In the genomic region with DNA sequence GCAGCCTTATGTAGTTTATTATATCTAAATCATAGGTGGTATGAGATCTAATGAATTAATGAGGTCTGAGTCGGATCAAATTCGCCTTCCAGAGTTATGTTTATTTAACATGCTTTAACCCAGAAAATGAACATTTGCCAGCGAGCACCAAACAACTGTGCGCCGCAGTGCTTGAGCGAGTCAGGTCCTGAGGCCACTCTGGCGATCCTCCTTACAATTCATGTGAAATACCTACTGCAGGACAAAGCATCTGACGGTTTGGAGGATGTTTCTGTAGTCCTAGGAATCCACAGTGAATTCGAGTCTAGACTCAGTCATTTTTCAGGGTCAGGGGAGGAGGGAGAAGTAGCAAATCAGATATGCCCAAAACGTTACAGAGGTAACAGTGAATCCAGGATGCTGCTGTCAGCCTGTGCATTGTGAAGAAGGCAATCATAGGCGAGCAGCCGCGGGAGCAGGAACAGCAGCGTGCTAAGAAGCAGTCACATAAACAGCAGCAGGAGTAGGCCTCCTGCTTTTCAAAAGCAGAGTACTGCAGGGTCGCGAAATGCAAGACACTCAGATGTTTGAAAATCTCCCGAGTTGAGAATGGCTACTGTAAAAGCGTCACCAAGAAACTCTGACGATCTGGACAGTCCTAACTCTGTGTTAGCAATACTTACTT, we compare ENCODE assay signal across 1 cellular context.
TF ChIP-seq lines count a peak whose summit lies in the region.

No MANE protein-coding gene starts in this region.

TF ChIP-seq in HepG2, 621 proteins besides CTCF, POLR2A, EP300 and RAD21:
- no peak for TF ChIP-seq XRCC5 (optimal IDR thresholded peaks at IDR 0.05; ENCODE audit: low read length)
- TF ChIP-seq ZSCAN25 (CRISPR knock-in tag; IDR thresholded peaks at IDR 0.05): no peak
- no peak for TF ChIP-seq ZNF841 (CRISPR knock-in tag; IDR thresholded peaks at IDR 0.05; ENCODE audit: borderline replicate concordance)
- TF ChIP-seq, protein P1, sequence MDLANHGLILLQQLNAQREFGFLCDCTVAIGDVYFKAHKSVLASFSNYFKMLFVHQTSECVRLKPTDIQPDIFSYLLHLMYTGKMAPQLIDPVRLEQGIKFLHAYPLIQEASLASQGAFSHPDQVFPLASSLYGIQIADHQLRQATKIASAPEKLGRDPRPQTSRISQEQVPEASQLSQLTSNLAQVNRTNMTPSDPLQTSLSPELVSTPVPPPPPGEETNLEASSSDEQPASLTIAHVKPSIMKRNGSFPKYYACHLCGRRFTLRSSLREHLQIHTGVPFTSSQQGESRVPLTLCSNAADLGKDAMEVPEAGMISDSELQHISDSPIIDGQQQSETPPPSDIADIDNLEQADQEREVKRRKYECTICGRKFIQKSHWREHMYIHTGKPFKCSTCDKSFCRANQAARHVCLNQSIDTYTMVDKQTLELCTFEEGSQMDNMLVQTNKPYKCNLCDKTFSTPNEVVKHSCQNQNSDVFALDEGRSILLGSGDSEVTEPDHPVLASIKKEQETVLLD (CRISPR knock-in tag; IDR thresholded peaks at IDR 0.05; ENCODE audit: low read depth): no peak
- TF ChIP-seq, protein P2, sequence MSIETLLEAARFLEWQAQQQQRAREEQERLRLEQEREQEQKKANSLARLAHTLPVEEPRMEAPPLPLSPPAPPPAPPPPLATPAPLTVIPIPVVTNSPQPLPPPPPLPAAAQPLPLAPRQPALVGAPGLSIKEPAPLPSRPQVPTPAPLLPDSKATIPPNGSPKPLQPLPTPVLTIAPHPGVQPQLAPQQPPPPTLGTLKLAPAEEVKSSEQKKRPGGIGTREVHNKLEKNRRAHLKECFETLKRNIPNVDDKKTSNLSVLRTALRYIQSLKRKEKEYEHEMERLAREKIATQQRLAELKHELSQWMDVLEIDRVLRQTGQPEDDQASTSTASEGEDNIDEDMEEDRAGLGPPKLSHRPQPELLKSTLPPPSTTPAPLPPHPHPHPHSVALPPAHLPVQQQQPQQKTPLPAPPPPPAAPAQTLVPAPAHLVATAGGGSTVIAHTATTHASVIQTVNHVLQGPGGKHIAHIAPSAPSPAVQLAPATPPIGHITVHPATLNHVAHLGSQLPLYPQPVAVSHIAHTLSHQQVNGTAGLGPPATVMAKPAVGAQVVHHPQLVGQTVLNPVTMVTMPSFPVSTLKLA (IDR thresholded peaks at IDR 0.05): no peak
- TF ChIP-seq FOXM1 (CRISPR knock-in tag; IDR thresholded peaks at IDR 0.05): no peak
- no peak for TF ChIP-seq ZBTB42 (CRISPR knock-in tag; IDR thresholded peaks at IDR 0.05)
- TF ChIP-seq ZNF382 (CRISPR knock-in tag; IDR thresholded peaks at IDR 0.05; ENCODE audit: borderline replicate concordance): no peak
- TF ChIP-seq, protein P3, sequence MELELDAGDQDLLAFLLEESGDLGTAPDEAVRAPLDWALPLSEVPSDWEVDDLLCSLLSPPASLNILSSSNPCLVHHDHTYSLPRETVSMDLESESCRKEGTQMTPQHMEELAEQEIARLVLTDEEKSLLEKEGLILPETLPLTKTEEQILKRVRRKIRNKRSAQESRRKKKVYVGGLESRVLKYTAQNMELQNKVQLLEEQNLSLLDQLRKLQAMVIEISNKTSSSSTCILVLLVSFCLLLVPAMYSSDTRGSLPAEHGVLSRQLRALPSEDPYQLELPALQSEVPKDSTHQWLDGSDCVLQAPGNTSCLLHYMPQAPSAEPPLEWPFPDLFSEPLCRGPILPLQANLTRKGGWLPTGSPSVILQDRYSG (CRISPR knock-in tag; IDR thresholded peaks at IDR 0.05): no peak
- TF ChIP-seq JARID2 (CRISPR knock-in tag; IDR thresholded peaks at IDR 0.05; ENCODE audit: insufficient replicate concordance): no peak
